ENCODE assay signal across 11 cellular contexts in genomic region chr7:100582650-100583049, GRCh38. TPM values are rescaled to one million over a fixed set of nuclear protein-coding genes. Genes with fewer than 3 reads are reported as not detected.
DNase-seq lines count a peak whose midpoint lies in the region; ATAC-seq, FAIRE-seq and TF ChIP-seq lines count a peak whose summit lies in the region.
"Had no signal": no experiment of that assay in that cellular context is flagged by ENCODE, and none has a peak within 500 bp of the region (broad histone marks: within the 10 kb centered on the region; RNA-seq: fewer than 3 reads in every experiment).

No MANE protein-coding gene starts in this region.

- H3K4me3 Mint-ChIP-seq in brain (peak overlapping the region in 3 of 5 experiments; percentile 38 to 97 (median 95)), naive B cell (peak overlapping the region; percentile 55 to 99 (median 97))

- ATAC-seq in naive B cell (ENCODE audit: low read depth in 2 of 2): no peak
- ATAC-seq in HG02981 (IDR thresholded peaks at IDR 0.05; ENCODE audit: unreplicated experiment): no peak
- ATAC-seq: Right ventricle myocardium inferior had no signal

- DNase-seq in naive B cell: no peak
- no peak for DNase-seq in frontal cortex (ENCODE audit: low spot score in 2 of 2)
- no peak for DNase-seq in SKM-1 treated with dmso at 0.1 percent for 144 hours (lab: John Stamatoyannopoulos, UW; ENCODE audit: unreplicated experiment)
- DNase-seq in head of caudate nucleus: no peak
- DNase-seq: NCI-H2029 treated with DMSO at 0.1 percent for 48 hours had no signal

- H3K27me3 Mint-ChIP-seq in brain (peaks cover 7% of the 10 kb centered on the region), naive B cell (no peaks in the 10 kb centered on the region)

- H3K27ac ChIP-seq in 22Rv1 (peak overlapping the region; percentile 100), KOPT-K1 (ENCODE audit: low read depth, low read length, poor library complexity, severe bottlenecking) (peak overlapping the region; percentile 95)

- FAIRE-seq in frontal cortex (lab: Jason Lieb, UNC): no peak

- H3K36me3 Mint-ChIP-seq in brain: peaks cover 4% of the 10 kb centered on the region
- no peaks in the 10 kb centered on the region for H3K36me3 Mint-ChIP-seq in naive B cell

- H3K4me1 Mint-ChIP-seq in brain: peaks cover 29% of the 10 kb centered on the region
- peaks cover 35 to 49% (median 45%) of the 10 kb centered on the region in 3 donors for H3K4me1 Mint-ChIP-seq in naive B cell

- H3K9me3 Mint-ChIP-seq in brain (no peaks in the 10 kb centered on the region), naive B cell (no peaks in the 10 kb centered on the region)

- TF ChIP-seq CTCF in 22Rv1 (IDR thresholded peaks at IDR 0.05) (no peak), brain (conservative IDR thresholded peaks at IDR 0.05) (no peak)

- H3K36me3 ChIP-seq in KOPT-K1 (ENCODE audit: insufficient read depth, low read length): peaks cover 54% of the 10 kb centered on the region

- H3K9me3 ChIP-seq in KOPT-K1 (ENCODE audit: insufficient read depth, low read length, poor library complexity, severe bottlenecking): no peaks in the 10 kb centered on the region

- peak overlapping the region in 3 of 5 experiments; percentile 51 to 78 (median 57) for H3K27ac Mint-ChIP-seq in brain
- H3K27ac Mint-ChIP-seq in naive B cell: peak overlapping the region; percentile 95 to 100 (median 98)

- intact Hi-C loops in head of caudate nucleus (cut with DNase I): no loop called here

RNA-seq across cellular contexts. Expression of gene LRCH4, which starts 3.3 kb away (rescaled TPM):
- polyA plus RNA-seq in brain (ENCODE audit: insufficient read depth, low read depth, low replicate concordance) (32.4 TPM), naive B cell (ENCODE audit: low read depth in 6 of 6) (100 to 1,000 TPM in 4 of 6 donors, 10 to 100 TPM in 2; 81.4 to 172 (median 106) TPM)
- total RNA-seq in frontal cortex: 6.1 TPM

RNA-seq across cellular contexts. Expression of gene FBXO24, which starts 3.5 kb away (rescaled TPM):
- polyA plus RNA-seq in brain (ENCODE audit: insufficient read depth, low read depth, low replicate concordance) (0.53 TPM), naive B cell (ENCODE audit: low read depth in 6 of 6) (1 to 10 TPM in 2 of 6 donors, under 1 TPM in 3, not detected in 1; 0.13 to 1.7 (median 0.89) TPM)
- 0.41 TPM for total RNA-seq in frontal cortex
- total RNA-seq: temporal lobe had no signal

RNA-seq across cellular contexts. Expression of gene SAP25, which starts 8.9 kb away (rescaled TPM):
- 0.81 TPM for polyA plus RNA-seq in brain (ENCODE audit: insufficient read depth, low read depth, low replicate concordance)
- polyA plus RNA-seq in naive B cell (ENCODE audit: low read depth in 6 of 6): not detected
- not detected for total RNA-seq in frontal cortex

RNA-seq across cellular contexts. Expression of gene PCOLCE, which starts 19.5 kb away (rescaled TPM):
- polyA plus RNA-seq in brain (ENCODE audit: insufficient read depth, low read depth, low replicate concordance) (24.2 TPM), naive B cell (ENCODE audit: low read depth in 6 of 6) (1 to 10 TPM in 1 of 6 donors, under 1 TPM in 4, not detected in 1; 0.23 to 1.1 (median 0.86) TPM)
- 3.3 TPM for total RNA-seq in frontal cortex

RNA-seq across cellular contexts. Expression of gene MOSPD3, which starts 29.7 kb away (rescaled TPM):
- polyA plus RNA-seq in brain (ENCODE audit: insufficient read depth, low read depth, low replicate concordance): 47.9 TPM
- 10 to 100 TPM in 5 of 6 donors, 1 to 10 TPM in 1; 7.7 to 18.2 (median 13.1) TPM for polyA plus RNA-seq in naive B cell (ENCODE audit: low read depth in 6 of 6)
- 9.0 TPM for total RNA-seq in frontal cortex
